Comparison of ENCODE assay signal across 12 cellular contexts in the genomic region with DNA sequence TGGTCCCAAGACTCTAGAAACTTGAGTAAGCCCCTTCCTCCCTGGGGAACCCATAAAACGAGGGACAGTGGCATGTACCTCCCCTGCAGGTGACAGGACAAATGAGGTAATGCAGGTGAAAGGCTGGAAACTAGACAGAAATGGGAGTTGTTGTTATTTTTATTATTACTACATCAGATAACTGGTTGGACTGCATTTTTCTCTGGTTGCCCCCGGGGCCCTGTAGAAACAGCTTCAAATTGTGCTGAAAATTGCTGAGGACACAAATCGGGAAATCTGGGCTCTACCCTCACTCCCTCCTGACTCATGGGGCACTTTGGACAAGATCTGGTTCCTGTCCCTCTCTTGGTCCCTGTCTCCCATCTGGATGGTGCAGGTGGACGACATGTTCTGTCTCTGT.
DNase-seq lines count a peak whose midpoint lies in the region; FAIRE-seq and TF ChIP-seq lines count a peak whose summit lies in the region.
"Had no signal": no experiment of that assay in that cellular context is flagged by ENCODE, and none has a peak within 500 bp of the region (broad histone marks: within the 10 kb centered on the region; RNA-seq: fewer than 3 reads in every experiment).

No MANE protein-coding gene starts in this region.

- intact Hi-C loops in Calu3 (cut with micrococcal nuclease; ENCODE audit: unreplicated experiment) (loop anchor here (5.0 to 10.0 kb wide), 2 partner anchors 50 to 143 kb away; no protein-coding TSS in a partner anchor), A673 (cut with micrococcal nuclease; ENCODE audit: unreplicated experiment) (loop anchor here (10.0 kb wide), 1 partner anchor 140 kb away; no protein-coding TSS in a partner anchor), colonic mucosa (cut with DNase I) (loop anchor here (5.0 to 10.0 kb wide), 3 partner anchors 140 to 170 kb away; no protein-coding TSS in a partner anchor)

- H3K4me3 Mint-ChIP-seq in Calu3 (ENCODE audit: low read depth, unreplicated experiment) (no peak overlapping the region), nephron (no peak overlapping the region)
- H3K4me3 Mint-ChIP-seq: H9 had no signal

- H3K4ac ChIP-seq in H1 (replicated peaks; ENCODE audit: insufficient read length, low read depth, low read length), result no peak overlapping the region

- no peak for TF ChIP-seq POLR2A in H1 (IDR thresholded peaks at IDR 0.05; ENCODE audit: control extremely low read depth in 1 of 2, low read depth in 2 of 2, low read length in 2 of 2)

- peak overlapping the region; percentile 77; the same call in 1 of the 2 replicates for H2BK12ac ChIP-seq in H1 (ENCODE audit: low read depth, low read length)

- H2BK120ac ChIP-seq in H1 (replicated peaks; ENCODE audit: low read depth, low read length), result no peak overlapping the region

- no peak overlapping the region for H3K4me2 ChIP-seq in H1 (ENCODE audit: insufficient read depth in 1 of 2, low read depth in 2 of 2, low read length in 2 of 2)

- H3K14ac ChIP-seq in H1 (ENCODE audit: insufficient read length), result no peak overlapping the region

- H3K23me2 ChIP-seq in H1 (ENCODE audit: low read depth, low read length), result no peaks in the 10 kb centered on the region

- TF ChIP-seq EP300 in H1 (IDR thresholded peaks at IDR 0.05; ENCODE audit: borderline replicate concordance in 1 of 2, low read depth in 2 of 2, low read length in 2 of 2), result no peak

- H2BK20ac ChIP-seq in H1 (ENCODE audit: low read length), result no peak overlapping the region

- H3K27me3 Mint-ChIP-seq in Calu3 (ENCODE audit: unreplicated experiment) (peaks cover 28% of the 10 kb centered on the region), nephron (ENCODE audit: low read depth) (peaks cover 56% of the 10 kb centered on the region)

- POLR2A ChIA-PET in H1 (lab: Charles Lee; ENCODE audit: partially characterized antibody), result interaction anchor here (1.7 kb wide), 1 partner anchor 10 kb away, joined by 4 read pairs; no protein-coding TSS in a partner anchor
- POLR2A ChIA-PET in A673 (lab: Charles Lee; ENCODE audit: low non-redundant PET), result no interaction called here

- peaks cover 13% of the 10 kb centered on the region for H3K4me1 Mint-ChIP-seq in Calu3 (ENCODE audit: low read depth, unreplicated experiment)
- H3K4me1 Mint-ChIP-seq in nephron, result peaks cover 23% of the 10 kb centered on the region

- DNase-seq in Calu3, result peak; percentile 18
- peak; percentile 39 for DNase-seq in HPDE6-E6E7 (ENCODE audit: extremely low spot score)
- no peak for DNase-seq in H1 (ENCODE audit: low read depth in 1 of 2, low spot score in 2 of 2)
- DNase-seq in stimulated activated CD4-positive, alpha-beta T cell treated with anti-CD3 and anti-CD28 coated beads, Interleukin-4, amount 100 ng/mL, for 1 hour, result no peak
- DNase-seq in A673 (ENCODE audit: low spot score), result no peak
- no peak for DNase-seq in A172 (ENCODE audit: low spot score)
- DNase-seq in colonic mucosa, result no peak
- DNase-seq: NCI-H2171 had no signal

- H2BK15ac ChIP-seq in H1 (ENCODE audit: low read length), result no peak overlapping the region

- H2BK5ac ChIP-seq in H1 (ENCODE audit: low read depth, low read length), result no peak overlapping the region

- H3K79me1 ChIP-seq in H1 (ENCODE audit: low read depth, low read length), result no peaks in the 10 kb centered on the region

- TF ChIP-seq RAD21 in H1 (IDR thresholded peaks at IDR 0.05 in 1 of 2, conservative IDR thresholded peaks at IDR 0.05 in 1 of 2; ENCODE audit: low read depth in 2 of 2, low read length in 2 of 2), result no peak

- no peak overlapping the region; the same call in 1 of the 2 replicates for H4K8ac ChIP-seq in H1 (ENCODE audit: extremely low read depth, insufficient read depth, low read length)

- FAIRE-seq in H1 (lab: Jason Lieb, UNC), result no peak
- FAIRE-seq: RCC 7860 had no signal

- TF ChIP-seq CTCF in Calu3 (IDR thresholded peaks at IDR 0.05; ENCODE audit: unreplicated experiment), result no peak
- TF ChIP-seq CTCF in H1 (IDR thresholded peaks at IDR 0.05; ENCODE audit: control extremely low read depth in 1 of 3, insufficient read depth in 1 of 3, low read depth in 1 of 3, low read length in 3 of 3), result no peak
- TF ChIP-seq CTCF in nephron (IDR thresholded peaks at IDR 0.05; ENCODE audit: unreplicated experiment in 3 of 3), result no peak
- no peak for TF ChIP-seq CTCF in A673 (conservative IDR thresholded peaks at IDR 0.05; ENCODE audit: low read depth, low read length)
- no peak for TF ChIP-seq CTCF in colonic mucosa (IDR thresholded peaks at IDR 0.05)

- no peaks in the 10 kb centered on the region for H4K20me1 ChIP-seq in H1 (replicated peaks in 1 of 2; ENCODE audit: control insufficient read depth in 1 of 2, insufficient read depth in 2 of 2, low read length in 2 of 2)

- 85% methylated on average over 4 of the region's 4 CpGs; no CpG with 5 or more reads in 1 of the 2 experiments for WGBS in H1 (ENCODE audit: extremely low coverage in 1 of 2, insufficient coverage in 1 of 2, insufficient read length in 1 of 2, insufficient replicate concordance in 2 of 2, low coverage in 1 of 2, low lambda C conversion rate in 2 of 2, missing lambda C conversion rate in 1 of 2), 2 experiments

- H3K4me3 ChIP-seq in H1 (ENCODE audit: extremely low read depth in 1 of 4, insufficient read depth in 2 of 4, low read depth in 3 of 4, low read length in 4 of 4) (no peak overlapping the region), A673 (ENCODE audit: low read depth, low read length, poor library complexity, severe bottlenecking) (no peak overlapping the region), colonic mucosa (no peak overlapping the region)
- H3K4me3 ChIP-seq: SJCRH30 had no signal

- H3K79me2 ChIP-seq in H1 (ENCODE audit: control insufficient read depth in 1 of 2, insufficient read depth in 2 of 2, low read length in 2 of 2), result no peaks in the 10 kb centered on the region

- H2AFZ ChIP-seq in H1 (ENCODE audit: low read length), result no peak overlapping the region

- no peak overlapping the region for H4K91ac ChIP-seq in H1 (replicated peaks; ENCODE audit: insufficient read length, low read length)

- H3K9ac ChIP-seq in H1 (replicated peaks in 1 of 4; ENCODE audit: extremely low read depth in 1 of 4, low read depth in 3 of 4, low read length in 3 of 4) (no peak overlapping the region; a peak in 1 of 7 replicates), colonic mucosa (ENCODE audit: low read depth in 2 of 2, low read length in 2 of 2) (no peak overlapping the region)

- BruUV-seq in Calu3 (replicated peaks; lab: Mats Ljungman, UMichigan) (no TSS peak), A673 (replicated peaks; lab: Mats Ljungman, UMichigan) (no TSS peak)

- H3K27me3 ChIP-seq in H1 (replicated peaks in 1 of 4; ENCODE audit: control insufficient read depth in 3 of 4, extremely low read depth in 1 of 4, insufficient read depth in 3 of 4, low read length in 3 of 4) (peaks cover 0 to 3% (median 0%) of the 10 kb centered on the region in 4 experiments; a peak in 3 of 7 replicates), A673 (replicated peaks; ENCODE audit: insufficient read depth, low read depth, low read length, poor library complexity) (no peaks in the 10 kb centered on the region), colonic mucosa (no peaks in the 10 kb centered on the region)

- H3K27ac Mint-ChIP-seq in Calu3 (ENCODE audit: unreplicated experiment) (no peak overlapping the region), nephron (peak overlapping the region in 2 of 3 experiments; percentile 33 to 44)
- H3K27ac Mint-ChIP-seq: H9 had no signal

- H3K23ac ChIP-seq in H1 (ENCODE audit: insufficient read length), result no peak overlapping the region

- no peak overlapping the region for H4K5ac ChIP-seq in H1 (ENCODE audit: insufficient read length, low read depth, low read length)

- H3K56ac ChIP-seq in H1 (replicated peaks; ENCODE audit: insufficient read length, low read depth, low read length), result no peak overlapping the region

- no peak overlapping the region; the same call in 1 of the 2 replicates for H2AK5ac ChIP-seq in H1 (ENCODE audit: low read depth, low read length)

- H3K9me3 ChIP-seq in H1 (ENCODE audit: insufficient read depth in 2 of 2, low read depth in 1 of 2, low read length in 1 of 2), result no peaks in the 10 kb centered on the region
- no peaks in the 10 kb centered on the region for H3K9me3 ChIP-seq in A673 (ENCODE audit: low read depth, low read length, poor library complexity, severe bottlenecking)
- no peaks in the 10 kb centered on the region for H3K9me3 ChIP-seq in colonic mucosa
- H3K9me3 ChIP-seq: SJCRH30 had no signal

- peaks cover 2 to 15% (median 9%) of the 10 kb centered on the region in 4 experiments for H3K4me1 ChIP-seq in H1 (replicated peaks in 1 of 4; ENCODE audit: control insufficient read depth in 3 of 4, insufficient read depth in 4 of 4, low read length in 3 of 4)
- no peaks in the 10 kb centered on the region for H3K4me1 ChIP-seq in A673 (ENCODE audit: insufficient read depth, low read length, poor library complexity, severe bottlenecking)
- H3K4me1 ChIP-seq in colonic mucosa, result no peaks in the 10 kb centered on the region

- peak overlapping the region; percentile 68 for H3K18ac ChIP-seq in H1 (ENCODE audit: extremely low read depth, low read length)

- H3K9me3 Mint-ChIP-seq in Calu3 (ENCODE audit: low read depth, unreplicated experiment) (peaks cover 6% of the 10 kb centered on the region), nephron (peaks cover 3% of the 10 kb centered on the region)

- CTCF ChIA-PET in Calu3 (lab: Charles Lee), result interaction anchor here (0.9 to 1.8 kb wide), 2 partner anchors 143 to 170 kb away, joined by 3 to 8 read pairs; no protein-coding TSS in a partner anchor
- CTCF ChIA-PET in H1 (lab: Charles Lee; ENCODE audit: partially characterized antibody), result interaction anchor here (0.6 to 3.7 kb wide), 47 partner anchors 8 to 367 kb away, joined by 3 to 28 read pairs (median 5); no protein-coding TSS in a partner anchor
- CTCF ChIA-PET in A673 (lab: Charles Lee), result no interaction called here

- H3K36me3 ChIP-seq in H1 (ENCODE audit: control insufficient read depth in 2 of 4, insufficient read depth in 4 of 4, low read length in 3 of 4) (no peaks in the 10 kb centered on the region), A673 (ENCODE audit: insufficient read depth, low read length, poor library complexity, severe bottlenecking) (no peaks in the 10 kb centered on the region), colonic mucosa (no peaks in the 10 kb centered on the region)
- H3K36me3 ChIP-seq: SJCRH30 had no signal

- H3K36me3 Mint-ChIP-seq in Calu3 (ENCODE audit: insufficient read depth, unreplicated experiment) (no peaks in the 10 kb centered on the region), nephron (ENCODE audit: low read depth) (peaks cover 4% of the 10 kb centered on the region)

- H3K27ac ChIP-seq in H1 (ENCODE audit: low read depth, low read length) (no peak overlapping the region), A673 (ENCODE audit: low read depth, low read length, poor library complexity, severe bottlenecking) (no peak overlapping the region), colonic mucosa (no peak overlapping the region)
- H3K27ac ChIP-seq: SJCRH30 had no signal

TF ChIP-seq in H1, 55 proteins besides CTCF, POLR2A, EP300 and RAD21 (continues in another document):
- no peak for TF ChIP-seq MAX (IDR thresholded peaks at IDR 0.05)

Comparison
In these comparisons a context has a peak if more than half of its experiments do, and no peak if none do; other contexts are left out.
1. DNase-seq: peak in Calu3 (single experiment) and HPDE6-E6E7 (single experiment); none in H1 (0 of 2), stimulated activated CD4-positive, alpha-beta T cell treated with anti-CD3 and anti-CD28 coated beads, Interleukin-4, amount 100 ng/mL, for 1 hour (single experiment), A673 (single experiment), A172 (single experiment) and colonic mucosa (single experiment).